ENCODE assay signal across 16 cellular contexts in the genomic region with DNA sequence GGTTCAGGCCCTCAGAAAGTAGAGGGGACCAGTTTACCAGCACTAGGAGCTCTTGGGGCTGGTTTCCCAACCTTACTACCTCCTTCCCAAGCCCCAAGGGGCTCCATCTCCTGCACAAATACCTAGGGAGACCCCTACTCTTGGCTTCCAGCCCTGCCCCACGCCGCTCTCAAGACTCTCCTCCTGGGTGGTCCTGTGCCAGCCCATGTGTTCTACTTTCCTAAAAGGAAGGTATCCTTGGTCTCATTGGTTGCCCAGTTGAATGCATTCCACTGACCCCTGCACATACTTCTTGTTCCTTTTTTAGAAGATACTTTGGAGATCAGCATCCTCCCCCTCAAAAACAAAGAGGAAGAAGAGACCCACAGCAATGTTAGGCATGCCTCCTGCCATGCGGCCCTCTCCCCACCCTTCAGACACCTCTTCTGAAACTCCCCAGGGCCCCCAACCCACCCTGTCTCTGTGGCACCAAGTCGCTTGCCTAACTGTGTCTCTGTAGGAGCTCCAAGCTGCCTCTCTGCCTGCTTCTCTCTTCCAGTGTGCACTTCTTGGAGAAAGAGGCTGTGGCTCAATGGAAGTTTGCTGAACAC. TPM values are rescaled to one million over a fixed set of nuclear protein-coding genes. Genes with fewer than 3 reads are reported as not detected.
"Had no signal": no experiment of that assay in that cellular context is flagged by ENCODE, and none has a peak within 500 bp of the region (broad histone marks: within the 10 kb centered on the region; RNA-seq: fewer than 3 reads in every experiment).

No MANE protein-coding gene starts in this region.

- H3K4me3 ChIP-seq: left lung, sigmoid colon, uterus had no signal

- ATAC-seq: left lung; natural killer cell treated with Interleukin-12 subunit alpha and Interleukin-12 subunit beta and Interleukin-15 and Interleukin-18, amount 100 ng/mL, for 72 hours; stimulated activated naive CD8-positive, alpha-beta T cell treated with anti-CD3 and anti-CD28 coated beads, Interleukin-15, Interleukin-2, amounts not matched to agents 100 U/mL and 50 U/mL, for 24 hours had no signal

- H3K27ac Mint-ChIP-seq: activated CD4-positive, alpha-beta T cell treated with anti-CD3 and anti-CD28 coated beads, Interleukin-2, amount 10 ng/mL, durations not matched to agents 7 days and 5 days; activated naive CD8-positive, alpha-beta T cell treated with anti-CD3 and anti-CD28 coated beads, Interleukin-2, amount 10 ng/mL, durations not matched to agents 7 days and 5 days; memory B cell; natural killer cell treated with Interleukin-12 subunit alpha and Interleukin-12 subunit beta and Interleukin-15 and Interleukin-18, amount 100 ng/mL, for 72 hours had no signal

- H3K36me3 Mint-ChIP-seq: activated naive CD8-positive, alpha-beta T cell treated with anti-CD3 and anti-CD28 coated beads, Interleukin-2, amount 10 ng/mL, durations not matched to agents 7 days and 5 days; natural killer cell treated with Interleukin-12 subunit alpha and Interleukin-12 subunit beta and Interleukin-15 and Interleukin-18, amount 100 ng/mL, for 72 hours had no signal

- H3K4me1 ChIP-seq: uterus had no signal

- H3K9me3 Mint-ChIP-seq: activated CD4-positive, alpha-beta T cell treated with anti-CD3 and anti-CD28 coated beads, Interleukin-2, amount 10 ng/mL, durations not matched to agents 7 days and 5 days; activated naive CD8-positive, alpha-beta T cell treated with anti-CD3 and anti-CD28 coated beads, Interleukin-2, amount 10 ng/mL, durations not matched to agents 7 days and 5 days; memory B cell; natural killer cell treated with Interleukin-12 subunit alpha and Interleukin-12 subunit beta and Interleukin-15 and Interleukin-18, amount 100 ng/mL, for 72 hours had no signal

- DNase-seq: activated CD4-positive, alpha-beta T cell treated with anti-CD3 and anti-CD28 coated beads, Interleukin-2, amount 10 ng/mL, durations not matched to agents 7 days and 5 days; activated CD4-positive, CD25-positive, alpha-beta regulatory T cell; activated gamma-delta T cell; activated naive CD8-positive, alpha-beta T cell treated with anti-CD3 and anti-CD28 coated beads, Interleukin-2, amount 10 ng/mL, durations not matched to agents 7 days and 5 days; activated T-cell treated with anti-CD3 and anti-CD28 coated beads, Interleukin-2, amount 50 U/mL, for 1 hour; anterior cingulate cortex; left lung; sigmoid colon; stimulated activated CD4-positive, alpha-beta T cell treated with anti-CD3 and anti-CD28 coated beads, Interleukin-2, amount 100 ng/mL, for 48 hours; stimulated activated naive CD8-positive, alpha-beta T cell treated with anti-CD3 and anti-CD28 coated beads, Interleukin-15, Interleukin-2, amounts not matched to agents 100 U/mL and 50 U/mL, for 24 hours; uterus had no signal

- H3K4me3 Mint-ChIP-seq: activated CD4-positive, alpha-beta T cell treated with anti-CD3 and anti-CD28 coated beads, Interleukin-2, amount 10 ng/mL, durations not matched to agents 7 days and 5 days; activated naive CD8-positive, alpha-beta T cell treated with anti-CD3 and anti-CD28 coated beads, Interleukin-2, amount 10 ng/mL, durations not matched to agents 7 days and 5 days; memory B cell; natural killer cell treated with Interleukin-12 subunit alpha and Interleukin-12 subunit beta and Interleukin-15 and Interleukin-18, amount 100 ng/mL, for 72 hours had no signal

- H3K36me3 ChIP-seq: left lung, sigmoid colon, uterus had no signal

- H3K27me3 ChIP-seq: sigmoid colon, uterus had no signal

- H3K27ac ChIP-seq: left lung, uterus had no signal

- H3K9me3 ChIP-seq: left lung, sigmoid colon, uterus had no signal

RNA-seq across cellular contexts. Expression of gene SLAMF9, which starts 4.1 kb away (rescaled TPM):
- total RNA-seq: activated CD4-positive, alpha-beta T cell treated with anti-CD3 and anti-CD28 coated beads, Interleukin-2, amount 10 ng/mL, durations not matched to agents 7 days and 5 days; activated naive CD8-positive, alpha-beta T cell treated with anti-CD3 and anti-CD28 coated beads, Interleukin-2, amount 10 ng/mL, durations not matched to agents 7 days and 5 days; fibroblast of lung; frontal cortex; left lung; natural killer cell treated with Interleukin-12 subunit alpha and Interleukin-12 subunit beta and Interleukin-15 and Interleukin-18, amount 100 ng/mL, for 72 hours; sigmoid colon; temporal lobe; uterus had no signal
- polyA plus RNA-seq: fibroblast of lung had no signal

RNA-seq across cellular contexts. Expression of gene IGSF9, which starts 4.6 kb away (rescaled TPM):
- total RNA-seq: activated CD4-positive, alpha-beta T cell treated with anti-CD3 and anti-CD28 coated beads, Interleukin-2, amount 10 ng/mL, durations not matched to agents 7 days and 5 days; activated naive CD8-positive, alpha-beta T cell treated with anti-CD3 and anti-CD28 coated beads, Interleukin-2, amount 10 ng/mL, durations not matched to agents 7 days and 5 days; natural killer cell treated with Interleukin-12 subunit alpha and Interleukin-12 subunit beta and Interleukin-15 and Interleukin-18, amount 100 ng/mL, for 72 hours had no signal
- polyA plus RNA-seq: fibroblast of lung had no signal
